Comparison of ENCODE assay signal across 19 cellular contexts in the genomic region with DNA sequence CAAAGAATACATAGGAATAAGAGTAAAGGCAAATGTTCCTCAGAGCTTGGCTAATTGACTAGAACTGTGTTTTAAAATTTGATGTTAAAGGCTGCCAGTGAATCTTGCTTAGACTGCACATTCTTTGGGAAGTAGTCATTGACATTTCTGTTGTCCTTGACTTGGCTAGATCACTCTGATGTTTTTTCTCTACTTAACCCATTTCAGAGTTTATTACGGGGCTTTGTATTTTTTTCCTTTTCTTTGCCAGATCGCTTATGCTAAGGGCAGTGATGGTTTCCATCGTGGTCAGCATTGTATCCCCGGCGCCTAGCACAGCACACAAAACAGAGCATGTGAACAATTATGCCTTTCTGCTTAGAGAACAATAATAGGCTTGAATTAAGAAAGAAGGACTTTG.
DNase-seq lines count a peak whose midpoint lies in the region; ATAC-seq, FAIRE-seq and TF ChIP-seq lines count a peak whose summit lies in the region.
"Had no signal": no experiment of that assay in that cellular context is flagged by ENCODE, and none has a peak within 500 bp of the region (broad histone marks: within the 10 kb centered on the region; RNA-seq: fewer than 3 reads in every experiment).

No MANE protein-coding gene starts in this region.

- H3K27me3 ChIP-seq in bronchial epithelial cell (ENCODE audit: control insufficient read depth, insufficient read depth, low read length) (no peaks in the 10 kb centered on the region), tibial artery (no peaks in the 10 kb centered on the region)
- H3K27me3 ChIP-seq: foreskin keratinocyte, vagina had no signal

- POLR2A ChIA-PET in activated CD4-positive, alpha-beta T cell treated with anti-CD3 and anti-CD28 coated beads for 36 hours (lab: Charles Lee) = no interaction called here

- TF ChIP-seq CTCF in bronchial epithelial cell (IDR thresholded peaks at IDR 0.05; ENCODE audit: insufficient read depth, low read length, severe bottlenecking) (no peak), tibial artery (IDR thresholded peaks at IDR 0.05) (no peak)

- ATAC-seq in sciatic nerve = peak; percentile 86
- no peak for ATAC-seq in HG03095 (IDR thresholded peaks at IDR 0.05; ENCODE audit: unreplicated experiment)
- no peak for ATAC-seq in activated CD4-positive, alpha-beta T cell treated with anti-CD3 and anti-CD28 coated beads for 36 hours
- ATAC-seq in GM18519 (IDR thresholded peaks at IDR 0.05; ENCODE audit: low FRiP score, unreplicated experiment) = no peak
- ATAC-seq: activated T-cell treated with anti-CD3 and anti-CD28 coated beads, Interleukin-2, amount 50 U/mL, for 72 hours; foreskin keratinocyte; GM23338 had no signal

- H3K9me3 ChIP-seq in tibial artery = no peaks in the 10 kb centered on the region
- H3K9me3 ChIP-seq: vagina had no signal

- H3K4me3 ChIP-seq in bronchial epithelial cell (ENCODE audit: low read depth, low read length) (no peak overlapping the region), tibial artery (no peak overlapping the region)
- H3K4me3 ChIP-seq: GM23338, skin epidermis, vagina had no signal

- no peaks in the 10 kb centered on the region for H3K36me3 ChIP-seq in bronchial epithelial cell (ENCODE audit: control insufficient read depth, insufficient read depth, low read length)
- no peaks in the 10 kb centered on the region for H3K36me3 ChIP-seq in tibial artery
- H3K36me3 ChIP-seq: vagina had no signal

- peak; percentile 57 for DNase-seq in M059J (ENCODE audit: low read depth)
- DNase-seq in bronchial epithelial cell (ENCODE audit: low read depth) = peak; percentile 4
- peak; percentile 73 for DNase-seq in iris pigment epithelial cell (ENCODE audit: low read depth)
- DNase-seq in sciatic nerve (ENCODE audit: low spot score) = no peak
- no peak for DNase-seq in tibial artery
- no peak for DNase-seq in activated CD4-positive, alpha-beta T cell treated with anti-CD3 and anti-CD28 coated beads for 36 hours
- DNase-seq: activated CD4-positive, alpha-beta T cell treated with anti-CD3 and anti-CD28 coated beads, Interleukin-2, amount 50 U/mL, for 48 hours; activated T-cell treated with anti-CD3 and anti-CD28 coated beads, Interleukin-2, amount 50 U/mL, for 72 hours; cortex of kidney; NCI-H2171; stimulated activated naive CD4-positive, alpha-beta T cell had no signal

- intact Hi-C loops in sciatic nerve (cut with DNase I) = no loop called here
- intact Hi-C loops in tibial artery (cut with DNase I; ENCODE audit: low total_unique reads) = no loop called here
- intact Hi-C loops in activated CD4-positive, alpha-beta T cell treated with anti-CD3 and anti-CD28 coated beads for 36 hours (cut with DNase I, micrococcal nuclease) = no loop called here

- H3K36me3 Mint-ChIP-seq in activated CD4-positive, alpha-beta T cell treated with anti-CD3 and anti-CD28 coated beads for 36 hours (ENCODE audit: low read depth) = no peaks in the 10 kb centered on the region
- H3K36me3 Mint-ChIP-seq: memory B cell had no signal

- CTCF ChIA-PET in activated CD4-positive, alpha-beta T cell treated with anti-CD3 and anti-CD28 coated beads for 36 hours (lab: Charles Lee) = no interaction called here

- H3K4me1 ChIP-seq in tibial artery = no peaks in the 10 kb centered on the region
- H3K4me1 ChIP-seq: foreskin keratinocyte, vagina had no signal

- H3K9me3 Mint-ChIP-seq in activated CD4-positive, alpha-beta T cell treated with anti-CD3 and anti-CD28 coated beads for 36 hours (ENCODE audit: low read depth) = peaks cover 15% of the 10 kb centered on the region

- H3K4me1 Mint-ChIP-seq in activated CD4-positive, alpha-beta T cell treated with anti-CD3 and anti-CD28 coated beads for 36 hours = no peaks in the 10 kb centered on the region
- H3K4me1 Mint-ChIP-seq: B cell, GM23338, memory B cell had no signal

- H3K27ac ChIP-seq in tibial artery = no peak overlapping the region
- H3K27ac ChIP-seq: foreskin keratinocyte, skin epidermis, vagina had no signal

- no peaks in the 10 kb centered on the region for H3K27me3 Mint-ChIP-seq in activated CD4-positive, alpha-beta T cell treated with anti-CD3 and anti-CD28 coated beads for 36 hours
- H3K27me3 Mint-ChIP-seq: B cell, memory B cell had no signal

- H3K4me3 Mint-ChIP-seq in activated CD4-positive, alpha-beta T cell treated with anti-CD3 and anti-CD28 coated beads for 36 hours = no peak overlapping the region
- H3K4me3 Mint-ChIP-seq: activated T-cell treated with anti-CD3 and anti-CD28 coated beads, Interleukin-2, amount 50 U/mL, for 72 hours; B cell; GM23338; memory B cell had no signal

- FAIRE-seq in bronchial epithelial cell (lab: Jason Lieb, UNC) = no peak

- H3K27ac Mint-ChIP-seq in activated CD4-positive, alpha-beta T cell treated with anti-CD3 and anti-CD28 coated beads for 36 hours = no peak overlapping the region
- H3K27ac Mint-ChIP-seq: activated T-cell treated with anti-CD3 and anti-CD28 coated beads, Interleukin-2, amount 50 U/mL, for 72 hours; B cell; GM23338; memory B cell had no signal

Comparison
In these comparisons a context has a peak if more than half of its experiments do, and no peak if none do; other contexts are left out.
1. DNase-seq: peak in M059J (single experiment), bronchial epithelial cell (single experiment) and iris pigment epithelial cell (single experiment); none in sciatic nerve (single experiment), tibial artery (0 of 2) and activated CD4-positive, alpha-beta T cell treated with anti-CD3 and anti-CD28 coated beads for 36 hours (single experiment).